Comparison of ENCODE assay signal across 8 cellular contexts in the genomic region with DNA sequence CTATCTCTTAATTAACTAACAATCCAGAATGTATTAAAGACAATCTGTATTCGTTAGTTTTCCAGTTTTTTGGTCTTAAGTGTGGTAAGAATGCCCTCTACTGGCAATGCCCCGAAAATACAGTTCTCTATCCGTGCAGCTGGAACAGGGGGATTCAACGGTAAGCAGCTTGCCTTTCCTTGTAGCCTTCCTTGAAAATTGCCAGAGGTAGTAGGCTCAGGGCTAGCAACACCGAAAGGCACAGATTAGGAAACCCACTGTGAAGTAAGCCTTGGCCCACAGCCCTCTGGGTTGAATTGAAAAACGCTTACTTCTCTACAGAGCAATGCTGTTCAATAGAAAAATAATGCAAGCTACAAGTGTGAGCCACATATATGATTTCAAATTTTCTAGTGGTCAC. TPM values are rescaled to one million over a fixed set of nuclear protein-coding genes. Genes with fewer than 3 reads are reported as not detected.
A peak's percentile ranks its signal among the peaks of the same experiment; 100 is the strongest.
DNase-seq lines count a peak whose midpoint lies in the region; ATAC-seq, FAIRE-seq and TF ChIP-seq lines count a peak whose summit lies in the region.

No MANE protein-coding gene starts in this region.

- H3K4me1 ChIP-seq in H1 (replicated peaks in 1 of 4; ENCODE audit: control insufficient read depth in 3 of 4, insufficient read depth in 4 of 4, low read length in 3 of 4), result no peaks in the 10 kb centered on the region
- peaks cover 0 to 7% (median 2%) of the 10 kb centered on the region in 4 donors for H3K4me1 ChIP-seq in stomach

- H3K27ac ChIP-seq in H1 (ENCODE audit: low read depth, low read length) (no peak overlapping the region), stomach (no peak overlapping the region)

- no peaks in the 10 kb centered on the region for H3K23me2 ChIP-seq in H1 (ENCODE audit: low read depth, low read length)

- CTCF ChIA-PET in H1 (lab: Charles Lee; ENCODE audit: partially characterized antibody), result interaction anchor here (0.6 to 4.6 kb wide), 51 partner anchors 9 to 1475 kb away, joined by 3 to 35 read pairs (median 4); a partner anchor contains a TSS

- TF ChIP-seq EP300 in H1 (IDR thresholded peaks at IDR 0.05; ENCODE audit: borderline replicate concordance in 1 of 2, low read depth in 2 of 2, low read length in 2 of 2) (no peak), stomach (IDR thresholded peaks at IDR 0.05) (no peak)

- peak; percentile 57 for ATAC-seq in HG02981 (IDR thresholded peaks at IDR 0.05; ENCODE audit: unreplicated experiment)
- ATAC-seq in HG03139 (IDR thresholded peaks at IDR 0.05; ENCODE audit: unreplicated experiment), result no peak

- POLR2A ChIA-PET in H1 (lab: Charles Lee; ENCODE audit: partially characterized antibody), result interaction anchor here (1.1 to 1.2 kb wide), 2 partner anchors 17 to 73 kb away, joined by 3 to 6 read pairs; a partner anchor contains a TSS

- no peak overlapping the region for H2BK20ac ChIP-seq in H1 (ENCODE audit: low read length)

- no peak overlapping the region for H4K8ac ChIP-seq in H1 (ENCODE audit: extremely low read depth, insufficient read depth, low read length)

- H3K4ac ChIP-seq in H1 (replicated peaks; ENCODE audit: insufficient read length, low read depth, low read length), result no peak overlapping the region

- H2AK5ac ChIP-seq in H1 (ENCODE audit: low read depth, low read length), result no peak overlapping the region

- no peak overlapping the region for H3K4me3 ChIP-seq in H1 (ENCODE audit: extremely low read depth in 1 of 4, insufficient read depth in 2 of 4, low read depth in 3 of 4, low read length in 4 of 4)
- no peak overlapping the region for H3K4me3 ChIP-seq in stomach

- intact Hi-C loops in stomach (cut with DNase I; ENCODE audit: low total_unique reads), result no loop called here

- peak; percentile 13 to 83 (median 70) for TF ChIP-seq CTCF in H1 (IDR thresholded peaks at IDR 0.05; ENCODE audit: control extremely low read depth in 1 of 3, insufficient read depth in 1 of 3, low read depth in 1 of 3, low read length in 3 of 3)
- peak in 5 of 7 experiments; percentile 31 to 75 (median 72) for TF ChIP-seq CTCF in stomach (IDR thresholded peaks at IDR 0.05)

- H3K79me2 ChIP-seq in H1 (ENCODE audit: control insufficient read depth in 1 of 2, insufficient read depth in 2 of 2, low read length in 2 of 2), result no peaks in the 10 kb centered on the region

- no peak overlapping the region for H3K4me2 ChIP-seq in H1 (ENCODE audit: insufficient read depth in 1 of 2, low read depth in 2 of 2, low read length in 2 of 2)

- no peak overlapping the region for H2BK5ac ChIP-seq in H1 (ENCODE audit: low read depth, low read length)

- H3K18ac ChIP-seq in H1 (ENCODE audit: extremely low read depth, low read length), result no peak overlapping the region

- H3K27me3 ChIP-seq in H1 (replicated peaks in 1 of 4; ENCODE audit: control insufficient read depth in 3 of 4, extremely low read depth in 1 of 4, insufficient read depth in 3 of 4, low read length in 3 of 4), result no peaks in the 10 kb centered on the region
- H3K27me3 ChIP-seq in stomach, result no peaks in the 10 kb centered on the region

- TF ChIP-seq POLR2A in H1 (IDR thresholded peaks at IDR 0.05; ENCODE audit: control extremely low read depth in 1 of 2, low read depth in 2 of 2, low read length in 2 of 2) (no peak), stomach (IDR thresholded peaks at IDR 0.05) (no peak)

- H3K36me3 ChIP-seq in H1 (ENCODE audit: control insufficient read depth in 2 of 4, insufficient read depth in 4 of 4, low read length in 3 of 4) (no peaks in the 10 kb centered on the region), stomach (no peaks in the 10 kb centered on the region)

- H3K23ac ChIP-seq in H1 (ENCODE audit: insufficient read length), result no peak overlapping the region

- H2AFZ ChIP-seq in H1 (ENCODE audit: low read length), result no peak overlapping the region

- no peak overlapping the region for H3K56ac ChIP-seq in H1 (replicated peaks; ENCODE audit: insufficient read length, low read depth, low read length)

- no peak overlapping the region for H2BK15ac ChIP-seq in H1 (ENCODE audit: low read length)

- H4K20me1 ChIP-seq in H1 (replicated peaks in 1 of 2; ENCODE audit: control insufficient read depth in 1 of 2, insufficient read depth in 2 of 2, low read length in 2 of 2), result peaks cover 0 to 2% of the 10 kb centered on the region in 2 experiments

- no peaks in the 10 kb centered on the region for H3K79me1 ChIP-seq in H1 (ENCODE audit: low read depth, low read length)

- H4K91ac ChIP-seq in H1 (replicated peaks; ENCODE audit: insufficient read length, low read length), result no peak overlapping the region

- peak; percentile 86 for TF ChIP-seq RAD21 in H1 (IDR thresholded peaks at IDR 0.05 in 1 of 2, conservative IDR thresholded peaks at IDR 0.05 in 1 of 2; ENCODE audit: low read depth in 2 of 2, low read length in 2 of 2)

- H3K9ac ChIP-seq in H1 (replicated peaks in 1 of 4; ENCODE audit: extremely low read depth in 1 of 4, low read depth in 3 of 4, low read length in 3 of 4), result no peak overlapping the region

- H3K9me3 ChIP-seq in H1 (ENCODE audit: insufficient read depth in 2 of 2, low read depth in 1 of 2, low read length in 1 of 2), result no peaks in the 10 kb centered on the region
- H3K9me3 ChIP-seq in stomach, result no peaks in the 10 kb centered on the region

- WGBS in H1 (ENCODE audit: extremely low coverage in 1 of 2, insufficient coverage in 1 of 2, insufficient read length in 1 of 2, insufficient replicate concordance in 2 of 2, low coverage in 1 of 2, low lambda C conversion rate in 2 of 2, missing lambda C conversion rate in 1 of 2), 2 experiments, result 25% methylated on average over 6 of the region's 6 CpGs; no CpG with 5 or more reads in 1 of the 2 experiments
- WGBS in stomach, 5 donors, result 2 to 6% (median 4%) methylated on average over 6 of the region's 6 CpGs

- peak; percentile 84 for FAIRE-seq in H1 (lab: Jason Lieb, UNC)

- DNase-seq in GM03348 (ENCODE audit: low spot score) (peak; percentile 65), NCI-H524 treated with DMSO at 0.1 percent for 48 hours (lab: John Stamatoyannopoulos, UW) (peak; percentile 2), H1 (ENCODE audit: low read depth in 1 of 2, low spot score in 2 of 2) (peak; percentile 43 to 61), medulla oblongata (ENCODE audit: extremely low spot score) (peak; percentile 83), stomach (peak; percentile 39)
- DNase-seq in activated CD4-positive, alpha-beta T cell treated with anti-CD3 and anti-CD28 coated beads, Interleukin-2, amount 50 U/mL, for 4 hours, result peak; percentile 21 to 36

- no peak overlapping the region for H4K5ac ChIP-seq in H1 (ENCODE audit: insufficient read length, low read depth, low read length)

- H2BK12ac ChIP-seq in H1 (ENCODE audit: low read depth, low read length), result no peak overlapping the region

- no peak overlapping the region for H3K14ac ChIP-seq in H1 (ENCODE audit: insufficient read length)

- no peak overlapping the region for H2BK120ac ChIP-seq in H1 (replicated peaks; ENCODE audit: low read depth, low read length)

TF ChIP-seq in H1, 55 proteins besides CTCF, POLR2A, EP300 and RAD21:
- TF ChIP-seq SIX5 (IDR thresholded peaks at IDR 0.05; ENCODE audit: low read depth, low read length) (no peak), TBP (IDR thresholded peaks at IDR 0.05; ENCODE audit: low read depth, low read length) (peak; percentile 13; the same call in 1 of the 2 replicates)

RNA-seq across cellular contexts. Expression of a gene that starts 17.1 kb away (rescaled TPM):
- total RNA-seq in H1 (2021; fragmentation: NEBNext Ultra II Directional; extraction: Animal tissue kit (Norgen Biotek cat#: 25700)), result 42.7 and 45.3 TPM in 2 replicates
- polyA plus RNA-seq in H1 (2011; rRNA removed) (6.1 and 7.2 TPM in 2 replicates), stomach (10 to 100 TPM; 11.3 to 37.1 (median 18.6) TPM)
- polyA plus RNA-seq in H1 (2011; cell fraction: cytosol; rRNA removed), result 13.1 TPM
- polyA plus RNA-seq in H1 (2011; cell fraction: nucleus; rRNA removed), result 7.1 TPM
- 16.0 to 22.9 TPM (median 21.4 TPM) in 4 replicates for polyA plus RNA-seq in H1 (2012, experiment 1 of 2)
- 2.4 TPM for polyA plus RNA-seq in H1 (2012, experiment 2 of 2)
- 35.9 TPM for polyA plus RNA-seq in H1 (2013, experiment 1 of 2)
- 38.3 TPM for polyA plus RNA-seq in H1 (2013, experiment 2 of 2)
- 18.8 and 23.5 TPM in 2 replicates for polyA minus RNA-seq in H1 (2011; rRNA and poly(A)+ RNA removed)
- 24.4 TPM for polyA minus RNA-seq in H1 (2011; cell fraction: cytosol; rRNA and poly(A)+ RNA removed)
- polyA minus RNA-seq in H1 (2011; cell fraction: nucleus; rRNA and poly(A)+ RNA removed), result 28.9 TPM
- 100 to 1,000 TPM in 1 of 5 donors, 10 to 100 TPM in 4; 23.7 to 108 (median 46.7) TPM for total RNA-seq in stomach

RNA-seq across cellular contexts. Expression of a gene that starts 37.4 kb away (rescaled TPM):
- 0.23 TPM in 1 of 2 replicates, not detected in the other for total RNA-seq in H1 (2021; fragmentation: NEBNext Ultra II Directional; extraction: Animal tissue kit (Norgen Biotek cat#: 25700))
- polyA plus RNA-seq in H1 (2011; rRNA removed) (0.03 TPM in 1 of 2 replicates, not detected in the other), stomach (10 to 100 TPM in 1 of 3 donors, not detected in 2; 27.1 TPM)
- not detected for polyA plus RNA-seq in H1 (2011; cell fraction: cytosol; rRNA removed)
- 0.06 TPM for polyA plus RNA-seq in H1 (2011; cell fraction: nucleus; rRNA removed)
- not detected in 4 replicates for polyA plus RNA-seq in H1 (2012, experiment 1 of 2)
- not detected for polyA plus RNA-seq in H1 (2012, experiment 2 of 2)
- 0.16 TPM for polyA plus RNA-seq in H1 (2013, experiment 1 of 2)
- polyA plus RNA-seq in H1 (2013, experiment 2 of 2), result 0.20 TPM
- polyA minus RNA-seq in H1 (2011; rRNA and poly(A)+ RNA removed), result 0.06 TPM in 1 of 2 replicates, not detected in the other
- not detected for polyA minus RNA-seq in H1 (2011; cell fraction: cytosol; rRNA and poly(A)+ RNA removed)
- 1.5 TPM for polyA minus RNA-seq in H1 (2011; cell fraction: nucleus; rRNA and poly(A)+ RNA removed)
- 1 to 10 TPM in 1 of 5 donors, under 1 TPM in 1, not detected in 3; 0.72 to 3.9 TPM for total RNA-seq in stomach

Comparison
In these comparisons a context has a peak if more than half of its experiments do, and no peak if none do; other contexts are left out.
1. DNase-seq: peak in every context shown above with its lines; median percentile 83 in medulla oblongata; 65 in GM03348; 52 in H1; 39 in stomach; 28 in activated CD4-positive, alpha-beta T cell treated with anti-CD3 and anti-CD28 coated beads, Interleukin-2, amount 50 U/mL, for 4 hours; 2 in NCI-H524 treated with DMSO at 0.1 percent for 48 hours.